26 cellular contexts compared by ENCODE assay signal in genomic region chr3:148106062-148106461, GRCh38.
"Had no signal": no experiment of that assay in that cellular context is flagged by ENCODE, and none has a peak within 500 bp of the region (broad histone marks: within the 10 kb centered on the region; RNA-seq: fewer than 3 reads in every experiment).

No MANE protein-coding gene starts in this region.

- H3K4me1 ChIP-seq: Peyer's patch had no signal

- H3K36me3 Mint-ChIP-seq: activated naive CD4-positive, alpha-beta T cell treated with anti-CD3 and anti-CD28 coated beads, Interleukin-2, amount 50 U/mL, for 24 hours; WTC11 had no signal

- H3K4me1 Mint-ChIP-seq: activated naive CD4-positive, alpha-beta T cell treated with anti-CD3 and anti-CD28 coated beads, Interleukin-2, amount 50 U/mL, for 24 hours; T-helper 17 cell had no signal

- ATAC-seq: activated CD8-positive, alpha-beta T cell treated with anti-CD3 and anti-CD28 coated beads, Interleukin-2, amount 10 ng/mL, durations not matched to agents 7 days and 5 days; T-helper 17 cell; WTC11 had no signal

- DNase-seq: activated CD4-positive, alpha-beta T cell treated with anti-CD3 and anti-CD28 coated beads for 48 hours; activated CD4-positive, alpha-beta T cell treated with anti-CD3 and anti-CD28 coated beads, Interleukin-2, amount 50 U/mL, for 4 hours; activated CD4-positive, CD25-positive, alpha-beta regulatory T cell treated with anti-CD3 and anti-CD28 coated beads, Interleukin-2, amount 50 U/mL, for 72 hours; activated CD8-positive, alpha-beta memory T cell treated with anti-CD3 and anti-CD28 coated beads, Interleukin-2, amount 50 U/mL, for 48 hours; activated CD8-positive, alpha-beta T cell treated with anti-CD3 and anti-CD28 coated beads, Interleukin-2, amount 10 ng/mL, durations not matched to agents 7 days and 5 days; activated naive CD4-positive, alpha-beta T cell; activated T-cell treated with anti-CD3 and anti-CD28 coated beads, Interleukin-2, amount 50 U/mL, for 1 hour; amniotic stem cell; brain microvascular endothelial cell; Kasumi-1; NCI-H1092; NCI-H1930; NCI-H2171; NCI-H2227 treated with DMSO at 0.1 percent for 48 hours; NCI-H526; NCI-H82; NK-92 treated with Interleukin-12 subunit alpha and Interleukin-12 subunit beta, amount 100 ng/mL, for 24 hours; Peyer's patch; Right ventricle myocardium superior; SJCRH30; T-helper 17 cell; T-helper 9 cell had no signal

- H3K4me3 ChIP-seq: cardiac muscle cell, Peyer's patch, SJCRH30 had no signal

- H3K27me3 ChIP-seq: brain microvascular endothelial cell, cardiac muscle cell, Peyer's patch, SJCRH30 had no signal

- H3K36me3 ChIP-seq: brain microvascular endothelial cell, cardiac muscle cell, Peyer's patch, SJCRH30 had no signal

- H3K4me3 Mint-ChIP-seq: activated CD8-positive, alpha-beta T cell treated with anti-CD3 and anti-CD28 coated beads, Interleukin-2, amount 10 ng/mL, durations not matched to agents 7 days and 5 days; activated naive CD4-positive, alpha-beta T cell treated with anti-CD3 and anti-CD28 coated beads, Interleukin-2, amount 50 U/mL, for 24 hours; T-helper 17 cell; WTC11 had no signal

- H3K27ac Mint-ChIP-seq: activated CD8-positive, alpha-beta T cell treated with anti-CD3 and anti-CD28 coated beads, Interleukin-2, amount 10 ng/mL, durations not matched to agents 7 days and 5 days; activated naive CD4-positive, alpha-beta T cell treated with anti-CD3 and anti-CD28 coated beads, Interleukin-2, amount 50 U/mL, for 24 hours; T-helper 17 cell; WTC11 had no signal

- H3K27ac ChIP-seq: brain microvascular endothelial cell, cardiac muscle cell, Peyer's patch, RWPE1, SJCRH30 had no signal

- H3K9me3 ChIP-seq: Peyer's patch, SJCRH30 had no signal

- H3K27me3 Mint-ChIP-seq: activated naive CD4-positive, alpha-beta T cell treated with anti-CD3 and anti-CD28 coated beads, Interleukin-2, amount 50 U/mL, for 24 hours; T-helper 17 cell had no signal
